In genomic region chr2:200509227-200509607, GRCh38 we compare ENCODE assay signal across 8 cellular contexts. TPM values are rescaled to one million over a fixed set of nuclear protein-coding genes. Genes with fewer than 3 reads are reported as not detected.
DNase-seq lines count a peak whose midpoint lies in the region; ATAC-seq and TF ChIP-seq lines count a peak whose summit lies in the region.

No MANE protein-coding gene starts in this region.

- peaks cover 11% of the 10 kb centered on the region for H3K4me1 Mint-ChIP-seq in activated T-helper 2 cell treated with anti-CD3 and anti-CD28 coated beads, Interferon-gamma antibody, Interleukin-2, Interleukin-4, amounts not matched to agents 10 μg/mL and 5 μg/mL and 100 μg/mL, durations not matched to agents 14 hours and 24 hours and 36 hours (ENCODE audit: low read depth)

- peak; percentile 2 for ATAC-seq in HG03378 (IDR thresholded peaks at IDR 0.05; ENCODE audit: unreplicated experiment)
- ATAC-seq in left cardiac atrium = peak; percentile 18 to 23
- peak; percentile 19 for ATAC-seq in sciatic nerve
- no peak for ATAC-seq in HG03095 (IDR thresholded peaks at IDR 0.05; ENCODE audit: unreplicated experiment)

- intact Hi-C loops in activated T-helper 2 cell treated with anti-CD3 and anti-CD28 coated beads, Interferon-gamma antibody, Interleukin-2, Interleukin-4, amounts not matched to agents 10 μg/mL and 5 μg/mL and 100 μg/mL, durations not matched to agents 14 hours and 24 hours and 36 hours (cut with micrococcal nuclease) = no loop called here
- intact Hi-C loops in left cardiac atrium (cut with DNase I) = no loop called here
- intact Hi-C loops in sciatic nerve (cut with DNase I) = no loop called here

- H3K27ac Mint-ChIP-seq in activated T-helper 2 cell treated with anti-CD3 and anti-CD28 coated beads, Interferon-gamma antibody, Interleukin-2, Interleukin-4, amounts not matched to agents 10 μg/mL and 5 μg/mL and 100 μg/mL, durations not matched to agents 14 hours and 24 hours and 36 hours = peak overlapping the region; percentile 77

- peak overlapping the region; percentile 91 for H3K4me3 Mint-ChIP-seq in activated T-helper 2 cell treated with anti-CD3 and anti-CD28 coated beads, Interferon-gamma antibody, Interleukin-2, Interleukin-4, amounts not matched to agents 10 μg/mL and 5 μg/mL and 100 μg/mL, durations not matched to agents 14 hours and 24 hours and 36 hours (ENCODE audit: low read depth)

- DNase-seq in GM12865 (ENCODE audit: low read depth) (peak; percentile 12), left cardiac atrium (no peak), sciatic nerve (ENCODE audit: low spot score) (no peak), hippocampal formation (lab: John Stamatoyannopoulos, UW) (no peak), GF-D8 (lab: John Stamatoyannopoulos, UW) (no peak)
- DNase-seq in activated T-helper 2 cell treated with anti-CD3 and anti-CD28 coated beads, Interferon-gamma antibody, Interleukin-2, Interleukin-4, amounts not matched to agents 10 μg/mL and 5 μg/mL and 100 μg/mL, durations not matched to agents 14 hours and 24 hours and 36 hours (ENCODE audit: low spot score) = no peak

- H3K27me3 Mint-ChIP-seq in activated T-helper 2 cell treated with anti-CD3 and anti-CD28 coated beads, Interferon-gamma antibody, Interleukin-2, Interleukin-4, amounts not matched to agents 10 μg/mL and 5 μg/mL and 100 μg/mL, durations not matched to agents 14 hours and 24 hours and 36 hours (ENCODE audit: low read depth) = no peaks in the 10 kb centered on the region

- peaks cover 18% of the 10 kb centered on the region for H3K36me3 Mint-ChIP-seq in activated T-helper 2 cell treated with anti-CD3 and anti-CD28 coated beads, Interferon-gamma antibody, Interleukin-2, Interleukin-4, amounts not matched to agents 10 μg/mL and 5 μg/mL and 100 μg/mL, durations not matched to agents 14 hours and 24 hours and 36 hours (ENCODE audit: low read depth)

- no peaks in the 10 kb centered on the region for H3K9me3 Mint-ChIP-seq in activated T-helper 2 cell treated with anti-CD3 and anti-CD28 coated beads, Interferon-gamma antibody, Interleukin-2, Interleukin-4, amounts not matched to agents 10 μg/mL and 5 μg/mL and 100 μg/mL, durations not matched to agents 14 hours and 24 hours and 36 hours

- no peak for TF ChIP-seq CTCF in GM12865 (IDR thresholded peaks at IDR 0.05; ENCODE audit: insufficient read depth, low read depth, low read length, missing control alignments)

- peak overlapping the region; percentile 64 for H3K4me3 ChIP-seq in GM12865 (ENCODE audit: low read depth, low read length)

RNA-seq across cellular contexts. Expression of gene KCTD18, which starts 0.7 kb away (rescaled TPM):
- total RNA-seq in activated T-helper 2 cell treated with anti-CD3 and anti-CD28 coated beads, Interferon-gamma antibody, Interleukin-2, Interleukin-4, amounts not matched to agents 10 μg/mL and 5 μg/mL and 100 μg/mL, durations not matched to agents 14 hours and 24 hours and 36 hours = 12.3 and 14.1 TPM in 2 replicates
- total RNA-seq in left cardiac atrium (10 to 100 TPM in 1 of 2 donors, 1 to 10 TPM in 1; 9.1 to 10.4 TPM), sciatic nerve (13.0 TPM)

RNA-seq across cellular contexts. Expression of gene SGO2, which starts 16.8 kb away (rescaled TPM):
- 30.3 and 32.3 TPM in 2 replicates for total RNA-seq in activated T-helper 2 cell treated with anti-CD3 and anti-CD28 coated beads, Interferon-gamma antibody, Interleukin-2, Interleukin-4, amounts not matched to agents 10 μg/mL and 5 μg/mL and 100 μg/mL, durations not matched to agents 14 hours and 24 hours and 36 hours
- total RNA-seq in left cardiac atrium (1 to 10 TPM; 1.6 to 2.2 TPM), sciatic nerve (2.6 TPM)
